In the genomic region with DNA sequence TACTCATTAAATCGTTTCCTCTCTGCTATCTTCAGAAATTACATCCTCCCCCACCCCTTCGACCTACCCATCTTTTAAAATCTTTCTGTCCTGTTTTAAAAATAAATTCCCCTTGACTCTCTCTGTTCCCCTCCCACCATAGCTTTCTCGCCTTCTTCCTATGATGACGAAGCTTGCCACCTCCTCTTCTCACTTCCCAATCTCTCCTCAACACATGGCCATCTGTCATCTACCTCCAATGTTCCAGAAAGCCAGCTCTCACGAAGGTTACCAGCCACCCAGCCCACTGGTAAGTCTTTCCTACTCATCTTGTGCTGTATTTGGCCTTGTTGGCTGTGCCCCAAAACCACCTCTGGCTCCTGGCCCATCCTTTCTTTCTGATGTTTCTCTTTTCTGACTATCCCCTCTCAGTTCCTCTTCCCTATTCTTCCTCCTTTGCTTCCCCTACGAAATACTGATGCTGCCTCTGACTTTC, we compare ENCODE assay signal across 10 cellular contexts.
DNase-seq lines count a peak whose midpoint lies in the region; ATAC-seq and TF ChIP-seq lines count a peak whose summit lies in the region.
"Had no signal": no experiment of that assay in that cellular context is flagged by ENCODE, and none has a peak within 500 bp of the region (broad histone marks: within the 10 kb centered on the region; RNA-seq: fewer than 3 reads in every experiment).

No MANE protein-coding gene starts in this region.

- H3K36me3 ChIP-seq in upper lobe of right lung: no peaks in the 10 kb centered on the region
- no peaks in the 10 kb centered on the region for H3K36me3 ChIP-seq in left lung
- H3K36me3 ChIP-seq: SJSA1, vagina had no signal

- TF ChIP-seq CTCF in upper lobe of right lung (IDR thresholded peaks at IDR 0.05) (no peak), left lung (IDR thresholded peaks at IDR 0.05) (no peak)

- DNase-seq in Right ventricle myocardium superior: peak; percentile 47
- DNase-seq in Right ventricle myocardium inferior (ENCODE audit: missing footprints): no peak
- DNase-seq in anterior cingulate cortex (lab: John Stamatoyannopoulos, UW): peak in 50 of 58 donors; percentile 2 to 82 (median 40)
- no peak for DNase-seq in upper lobe of right lung
- no peak for DNase-seq in AG08396 (ENCODE audit: low spot score)
- DNase-seq in left lung: no peak

- H3K4me3 ChIP-seq in upper lobe of right lung (no peak overlapping the region), left lung (no peak overlapping the region)
- H3K4me3 ChIP-seq: SJSA1, vagina had no signal

- H3K27me3 ChIP-seq in upper lobe of right lung: no peaks in the 10 kb centered on the region
- no peaks in the 10 kb centered on the region for H3K27me3 ChIP-seq in left lung
- H3K27me3 ChIP-seq: SJSA1, vagina had no signal

- H3K9me3 ChIP-seq in upper lobe of right lung (no peaks in the 10 kb centered on the region), left lung (no peaks in the 10 kb centered on the region)
- H3K9me3 ChIP-seq: SJSA1, vagina had no signal

- H3K27ac ChIP-seq in upper lobe of right lung (no peak overlapping the region), left lung (no peak overlapping the region)
- H3K27ac ChIP-seq: SJSA1, vagina had no signal

- ATAC-seq in Right ventricle myocardium superior (ENCODE audit: poor library complexity) (no peak), Right ventricle myocardium inferior (no peak), HG03342 (IDR thresholded peaks at IDR 0.05; ENCODE audit: unreplicated experiment) (peak; percentile 61), upper lobe of right lung (peak; percentile 48), GM19328 (IDR thresholded peaks at IDR 0.05; ENCODE audit: unreplicated experiment) (no peak), left lung (no peak)

- intact Hi-C loops in Right ventricle myocardium superior (cut with DNase I): no loop called here
- intact Hi-C loops in Right ventricle myocardium inferior (cut with DNase I): no loop called here
- intact Hi-C loops in upper lobe of right lung (cut with DNase I): no loop called here
- intact Hi-C loops in left lung (cut with DNase I): no loop called here

- H3K4me1 ChIP-seq in upper lobe of right lung (peaks cover 9% of the 10 kb centered on the region), left lung (peaks cover 0 to 5% of the 10 kb centered on the region in 2 donors)
- H3K4me1 ChIP-seq: SJSA1 had no signal

Comparison
In these comparisons a context has a peak if more than half of its experiments do, and no peak if none do; other contexts are left out.
1. DNase-seq: peak in Right ventricle myocardium superior (single experiment) and anterior cingulate cortex (50 of 58); none in Right ventricle myocardium inferior (single experiment), upper lobe of right lung (single experiment), AG08396 (single experiment) and left lung (0 of 2).
2. ATAC-seq: peak in HG03342 (single experiment) and upper lobe of right lung (single experiment); none in Right ventricle myocardium superior (single experiment), Right ventricle myocardium inferior (single experiment), GM19328 (single experiment) and left lung (single experiment).